ENCODE assay signal across 1 cellular context in the genomic region with DNA sequence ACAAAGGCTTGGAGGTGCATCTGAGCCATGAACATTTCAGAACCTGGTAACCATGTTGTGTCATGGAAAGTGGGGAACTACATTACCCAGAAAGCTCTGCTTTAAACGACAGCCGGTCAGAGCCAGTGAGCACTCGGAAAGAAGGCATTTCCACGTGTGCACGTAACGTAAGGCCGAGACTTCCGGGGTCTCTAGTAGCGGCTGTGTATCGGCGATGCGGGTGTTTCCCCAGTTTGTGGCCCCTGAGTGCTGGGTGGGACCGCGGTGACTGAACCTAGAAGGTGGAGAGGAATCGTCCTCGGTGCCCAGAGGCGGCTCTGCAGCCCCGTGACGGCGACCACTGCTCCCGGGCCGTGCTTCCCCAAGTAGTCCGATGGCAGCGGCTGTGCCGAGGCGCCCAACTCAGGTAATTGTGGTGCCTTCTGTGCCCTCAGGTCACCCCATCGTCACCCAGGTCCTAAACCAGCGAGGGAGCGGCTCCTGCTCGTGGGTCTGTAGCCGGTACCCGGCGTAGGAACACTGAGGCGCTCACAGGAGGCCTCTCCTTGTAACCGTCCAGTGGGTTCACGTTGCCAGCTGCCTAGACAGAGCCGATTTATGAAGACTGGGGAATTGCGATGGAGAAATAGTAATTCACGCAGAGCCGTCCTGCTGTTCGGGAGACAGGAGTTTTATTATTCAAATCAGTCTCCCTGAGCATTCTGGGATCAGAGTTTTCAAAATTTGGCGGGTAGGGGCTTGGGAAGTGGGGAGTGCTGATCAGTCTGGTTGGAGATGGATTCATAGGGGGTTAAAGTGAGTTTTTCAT.
TF ChIP-seq lines count a peak whose summit lies in the region.

ZNF587 (plus strand) TSS at position 194 of the 808 bp plus-strand sequence; CDS start at position 374, 180 bp downstream.

TF ChIP-seq in K562, 482 proteins besides CTCF, POLR2A, EP300 and RAD21 (continued from another document):
- TF ChIP-seq TFAP4 (CRISPR knock-in tag; IDR thresholded peaks at IDR 0.05; ENCODE audit: borderline replicate concordance) (peak; percentile 53; the same call in 1 of the 2 replicates), MNT (conservative IDR thresholded peaks at IDR 0.05) (peak; percentile 83 to 90), CREM (IDR thresholded peaks at IDR 0.05; ENCODE audit: low read depth) (peak; percentile 88), EP400 (IDR thresholded peaks at IDR 0.05) (peak; percentile 88), CREB1 (IDR thresholded peaks at IDR 0.05) (peak; percentile 42; the same call in 1 of the 2 replicates), CREB1 (CRISPR knock-in tag; IDR thresholded peaks at IDR 0.05) (peak; percentile 61), NKRF (IDR thresholded peaks at IDR 0.05; ENCODE audit: borderline replicate concordance) (peak; percentile 82), MGA (IDR thresholded peaks at IDR 0.05) (peak; percentile 24; the same call in 1 of the 2 replicates), FOXK2 (conservative IDR thresholded peaks at IDR 0.05 in 1 of 2, IDR thresholded peaks at IDR 0.05 in 1 of 2; ENCODE audit: low read depth in 2 of 2) (peak; percentile 49 to 81), MAX (CRISPR knock-in tag; IDR thresholded peaks at IDR 0.05) (peak; percentile 93), EHMT2 (IDR thresholded peaks at IDR 0.05) (peak; percentile 47; the same call in 1 of the 2 replicates), PHF8 (IDR thresholded peaks at IDR 0.05; ENCODE audit: borderline replicate concordance, low read length) (peak; percentile 58; the same call in 1 of the 2 replicates), CXXC5 (CRISPR knock-in tag; IDR thresholded peaks at IDR 0.05) (peak; percentile 78), HCFC1 (IDR thresholded peaks at IDR 0.05; ENCODE audit: low read depth, low read length) (peak; percentile 89), RAD51 (IDR thresholded peaks at IDR 0.05; ENCODE audit: borderline replicate concordance, low read depth) (peak; percentile 30; the same call in 1 of the 2 replicates), ZBTB9 (CRISPR knock-in tag; IDR thresholded peaks at IDR 0.05) (peak; percentile 38; the same call in 1 of the 2 replicates)
- TF ChIP-seq, protein P1, sequence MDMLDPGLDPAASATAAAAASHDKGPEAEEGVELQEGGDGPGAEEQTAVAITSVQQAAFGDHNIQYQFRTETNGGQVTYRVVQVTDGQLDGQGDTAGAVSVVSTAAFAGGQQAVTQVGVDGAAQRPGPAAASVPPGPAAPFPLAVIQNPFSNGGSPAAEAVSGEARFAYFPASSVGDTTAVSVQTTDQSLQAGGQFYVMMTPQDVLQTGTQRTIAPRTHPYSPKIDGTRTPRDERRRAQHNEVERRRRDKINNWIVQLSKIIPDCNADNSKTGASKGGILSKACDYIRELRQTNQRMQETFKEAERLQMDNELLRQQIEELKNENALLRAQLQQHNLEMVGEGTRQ (CRISPR knock-in tag; IDR thresholded peaks at IDR 0.05), result 0 out of 2 replicates have a peak, but pooled peaks have one; percentile 30
- TF ChIP-seq, protein P2, sequence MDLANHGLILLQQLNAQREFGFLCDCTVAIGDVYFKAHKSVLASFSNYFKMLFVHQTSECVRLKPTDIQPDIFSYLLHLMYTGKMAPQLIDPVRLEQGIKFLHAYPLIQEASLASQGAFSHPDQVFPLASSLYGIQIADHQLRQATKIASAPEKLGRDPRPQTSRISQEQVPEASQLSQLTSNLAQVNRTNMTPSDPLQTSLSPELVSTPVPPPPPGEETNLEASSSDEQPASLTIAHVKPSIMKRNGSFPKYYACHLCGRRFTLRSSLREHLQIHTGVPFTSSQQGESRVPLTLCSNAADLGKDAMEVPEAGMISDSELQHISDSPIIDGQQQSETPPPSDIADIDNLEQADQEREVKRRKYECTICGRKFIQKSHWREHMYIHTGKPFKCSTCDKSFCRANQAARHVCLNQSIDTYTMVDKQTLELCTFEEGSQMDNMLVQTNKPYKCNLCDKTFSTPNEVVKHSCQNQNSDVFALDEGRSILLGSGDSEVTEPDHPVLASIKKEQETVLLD (IDR thresholded peaks at IDR 0.05), result peak; percentile 85
- TF ChIP-seq, protein P3, sequence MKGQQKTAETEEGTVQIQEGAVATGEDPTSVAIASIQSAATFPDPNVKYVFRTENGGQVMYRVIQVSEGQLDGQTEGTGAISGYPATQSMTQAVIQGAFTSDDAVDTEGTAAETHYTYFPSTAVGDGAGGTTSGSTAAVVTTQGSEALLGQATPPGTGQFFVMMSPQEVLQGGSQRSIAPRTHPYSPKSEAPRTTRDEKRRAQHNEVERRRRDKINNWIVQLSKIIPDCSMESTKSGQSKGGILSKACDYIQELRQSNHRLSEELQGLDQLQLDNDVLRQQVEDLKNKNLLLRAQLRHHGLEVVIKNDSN (CRISPR knock-in tag; IDR thresholded peaks at IDR 0.05), result peak; percentile 73
